31 cellular contexts compared by ENCODE assay signal in genomic region chr21:38148046-38148445, GRCh38.
DNase-seq lines count a peak whose midpoint lies in the region; ATAC-seq and TF ChIP-seq lines count a peak whose summit lies in the region.
"Had no signal": no experiment of that assay in that cellular context is flagged by ENCODE, and none has a peak within 500 bp of the region (broad histone marks: within the 10 kb centered on the region; RNA-seq: fewer than 3 reads in every experiment).

No MANE protein-coding gene starts in this region.

- no peaks in the 10 kb centered on the region for H3K4me1 Mint-ChIP-seq in natural killer cell
- H3K4me1 Mint-ChIP-seq: activated CD4-positive, alpha-beta T cell treated with anti-CD3 and anti-CD28 coated beads, Interleukin-2, amount 10 ng/mL, durations not matched to agents 7 days and 5 days; CD4-positive, alpha-beta memory T cell; nephron had no signal

- H3K27ac ChIP-seq in WERI-Rb-1 (peak overlapping the region; percentile 65), mesodermal cell (ENCODE audit: low read depth, low read length, severe bottlenecking) (peak overlapping the region; percentile 42)
- H3K27ac ChIP-seq: esophagus squamous epithelium, gastroesophageal sphincter, HL-60, KMS-11, testis had no signal

- peaks cover 2 to 4% of the 10 kb centered on the region in 2 donors for H3K9me3 Mint-ChIP-seq in natural killer cell

- H3K36me3 Mint-ChIP-seq in natural killer cell, result peaks cover 6% of the 10 kb centered on the region
- H3K36me3 Mint-ChIP-seq: CD4-positive, alpha-beta memory T cell had no signal

- intact Hi-C loops in natural killer cell (cut with micrococcal nuclease), result no loop called here

- H3K27me3 Mint-ChIP-seq in natural killer cell (ENCODE audit: low read depth in 2 of 2), result peaks cover 19 to 46% of the 10 kb centered on the region in 2 donors

- H3K4me3 ChIP-seq in WERI-Rb-1 (ENCODE audit: low read depth, low read length), result peak overlapping the region; percentile 3
- no peak overlapping the region for H3K4me3 ChIP-seq in mesodermal cell (ENCODE audit: extremely low read depth, insufficient read depth, low read length, poor library complexity, severe bottlenecking)
- H3K4me3 ChIP-seq: esophagus squamous epithelium, gastroesophageal sphincter, mucosa of descending colon, testis had no signal

- H3K27ac Mint-ChIP-seq in natural killer cell, result no peak overlapping the region
- H3K27ac Mint-ChIP-seq: activated CD4-positive, alpha-beta T cell treated with anti-CD3 and anti-CD28 coated beads, Interleukin-2, amount 10 ng/mL, durations not matched to agents 7 days and 5 days; activated T-cell treated with anti-CD3 and anti-CD28 coated beads, Interleukin-2, amount 50 U/mL, for 24 hours; CD4-positive, alpha-beta memory T cell; nephron; WTC11 had no signal

- H3K4me1 ChIP-seq in mesodermal cell (ENCODE audit: control insufficient read depth, insufficient read depth, low read length, poor library complexity, severe bottlenecking), result peaks cover 17% of the 10 kb centered on the region
- H3K4me1 ChIP-seq: esophagus squamous epithelium, gastroesophageal sphincter, testis had no signal

- no peak overlapping the region for H3K4me3 Mint-ChIP-seq in natural killer cell
- H3K4me3 Mint-ChIP-seq: activated CD4-positive, alpha-beta T cell treated with anti-CD3 and anti-CD28 coated beads, Interleukin-2, amount 10 ng/mL, durations not matched to agents 7 days and 5 days; activated T-cell treated with anti-CD3 and anti-CD28 coated beads, Interleukin-2, amount 50 U/mL, for 24 hours; CD4-positive, alpha-beta memory T cell; nephron; WTC11 had no signal

- H3K36me3 ChIP-seq in WERI-Rb-1 (no peaks in the 10 kb centered on the region), mesodermal cell (ENCODE audit: control insufficient read depth, insufficient read depth, low read length) (no peaks in the 10 kb centered on the region)
- H3K36me3 ChIP-seq: esophagus squamous epithelium, gastroesophageal sphincter had no signal

- H3K9me3 ChIP-seq in WERI-Rb-1 (ENCODE audit: severe bottlenecking), result peaks cover 6% of the 10 kb centered on the region
- no peaks in the 10 kb centered on the region for H3K9me3 ChIP-seq in mesodermal cell (ENCODE audit: control insufficient read depth, low read length)
- H3K9me3 ChIP-seq: mucosa of descending colon, testis had no signal

- TF ChIP-seq CTCF in WERI-Rb-1 (IDR thresholded peaks at IDR 0.05; ENCODE audit: low read depth, low read length), result no peak
- no peak for TF ChIP-seq CTCF in natural killer cell (IDR thresholded peaks at IDR 0.05)

- DNase-seq in NCI-H748 (lab: John Stamatoyannopoulos, UW; ENCODE audit: unreplicated experiment) (peak; percentile 43), NCI-H748 treated with DMSO at 0.1 percent for 48 hours (lab: John Stamatoyannopoulos, UW) (no peak), NCI-H1694 (lab: John Stamatoyannopoulos, UW) (peak; percentile 50), WERI-Rb-1 (peak; percentile 57), natural killer cell (no peak)
- DNase-seq: activated CD4-positive, alpha-beta T cell treated with anti-CD3 and anti-CD28 coated beads, Interleukin-2, amount 10 ng/mL, durations not matched to agents 7 days and 5 days; activated gamma-delta T cell; activated T-cell treated with anti-CD3 and anti-CD28 coated beads, Interleukin-2, amount 50 U/mL, for 24 hours; AML-193; CD4-positive, alpha-beta memory T cell; central memory CD4-positive, alpha-beta T cell; DMS53; esophagus squamous epithelium; islet precursor cell; mucosa of descending colon; MV-4-11; NCI-H226; SHP77 treated with DMSO at 0.1 percent for 48 hours; stimulated activated naive CD4-positive, alpha-beta T cell treated with Interleukin-2 at 50 U/mL for 16 hours; SW 1271; T1000; testis had no signal

- WGBS in mesodermal cell (ENCODE audit: insufficient coverage in 2 of 2), 2 experiments, result 71% methylated on average over 1 of the region's 1 CpG; no CpG with 5 or more reads in 1 of the 2 experiments

- no peaks in the 10 kb centered on the region for H3K27me3 ChIP-seq in WERI-Rb-1 (ENCODE audit: insufficient read depth, low read depth, severe bottlenecking)
- H3K27me3 ChIP-seq: testis had no signal

- no peak for ATAC-seq in GM18868 (IDR thresholded peaks at IDR 0.05; ENCODE audit: unreplicated experiment)
- ATAC-seq in HG03521 (IDR thresholded peaks at IDR 0.05; ENCODE audit: unreplicated experiment), result no peak
- ATAC-seq in natural killer cell, result no peak
- ATAC-seq: gastroesophageal sphincter, mucosa of descending colon, Panc1, WTC11 had no signal

Comparison
In these comparisons a context has a peak if more than half of its experiments do, and no peak if none do; other contexts are left out.
1. DNase-seq: peak in NCI-H748 (single experiment), NCI-H1694 (single experiment) and WERI-Rb-1 (single experiment); none in NCI-H748 treated with DMSO at 0.1 percent for 48 hours (single experiment) and natural killer cell (single experiment).